ENCODE assay signal across 24 cellular contexts in the genomic region with DNA sequence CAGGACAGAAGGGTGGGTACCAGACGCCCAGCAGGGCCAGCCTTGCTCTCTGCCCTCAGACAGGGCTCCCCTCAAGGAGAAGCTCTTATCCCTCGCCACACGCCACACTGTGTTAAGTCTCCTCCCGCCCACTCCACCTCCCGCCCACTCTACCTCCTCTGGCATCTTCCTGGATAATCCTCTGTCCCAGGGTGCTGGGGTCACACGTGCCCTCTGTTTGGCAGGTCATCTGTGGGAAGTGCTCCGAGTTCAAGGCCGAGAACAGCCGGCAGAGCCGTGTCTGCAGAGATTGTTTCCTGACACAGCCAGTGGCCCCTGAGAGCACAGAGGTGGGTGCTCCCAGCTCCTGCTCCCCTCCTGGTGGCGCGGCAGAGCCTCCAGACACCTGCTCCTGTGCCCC. TPM values are rescaled to one million over a fixed set of nuclear protein-coding genes. Genes with fewer than 3 reads are reported as not detected.
DNase-seq lines count a peak whose midpoint lies in the region; ATAC-seq and TF ChIP-seq lines count a peak whose summit lies in the region.
"Had no signal": no experiment of that assay in that cellular context is flagged by ENCODE, and none has a peak within 500 bp of the region (broad histone marks: within the 10 kb centered on the region; RNA-seq: fewer than 3 reads in every experiment).

No MANE protein-coding gene starts in this region.

- H3K27me3 ChIP-seq in CD4-positive, alpha-beta memory T cell (ENCODE audit: insufficient read depth, low read length) = no peaks in the 10 kb centered on the region
- H3K27me3 ChIP-seq in spleen (replicated peaks in 1 of 7) (no peaks in the 10 kb centered on the region), tibial artery (peaks cover 0 to 15% of the 10 kb centered on the region in 2 donors)
- H3K27me3 ChIP-seq: body of pancreas, gastrocnemius medialis, tibial nerve had no signal

- H3K36me3 ChIP-seq in CD4-positive, alpha-beta memory T cell (ENCODE audit: insufficient read depth, low read length) = peaks cover 69% of the 10 kb centered on the region
- H3K36me3 ChIP-seq in spleen = peaks cover 0 to 83% (median 47%) of the 10 kb centered on the region in 6 donors
- no peaks in the 10 kb centered on the region for H3K36me3 ChIP-seq in tibial artery
- H3K36me3 ChIP-seq: esophagus squamous epithelium, gastrocnemius medialis, tibial nerve had no signal

- peaks cover 68% of the 10 kb centered on the region for H3K36me3 Mint-ChIP-seq in activated T-cell treated with anti-CD3 and anti-CD28 coated beads, Interleukin-2, amount 50 U/mL, for 24 hours (ENCODE audit: low read depth)
- H3K36me3 Mint-ChIP-seq in activated T-cell treated with anti-CD3 and anti-CD28 coated beads, Interleukin-2, amount 50 U/mL, for 4 hours (ENCODE audit: insufficient read depth) = peaks cover 25% of the 10 kb centered on the region
- H3K36me3 Mint-ChIP-seq in CD4-positive, alpha-beta memory T cell = peaks cover 52 to 75% of the 10 kb centered on the region in 2 donors
- H3K36me3 Mint-ChIP-seq in activated naive CD8-positive, alpha-beta T cell treated with anti-CD3 and anti-CD28 coated beads for 36 hours = peaks cover 15% of the 10 kb centered on the region

- no peak for DNase-seq in activated T-cell treated with anti-CD3 and anti-CD28 coated beads, Interleukin-2, amount 50 U/mL, for 24 hours
- no peak for DNase-seq in activated T-cell treated with anti-CD3 and anti-CD28 coated beads, Interleukin-2, amount 50 U/mL, for 4 hours
- DNase-seq in CD4-positive, alpha-beta memory T cell = peak in 1 of 5 donors; percentile 27
- no peak for DNase-seq in activated naive CD8-positive, alpha-beta T cell treated with anti-CD3 and anti-CD28 coated beads for 36 hours
- DNase-seq in spleen = no peak
- no peak for DNase-seq in NCI-H446 treated with DMSO at 0.1 percent for 48 hours (lab: John Stamatoyannopoulos, UW)
- DNase-seq in NCI-H1105 treated with DMSO at 0.1 percent for 48 hours (lab: John Stamatoyannopoulos, UW) = no peak
- no peak for DNase-seq in tibial artery
- DNase-seq: activated CD4-positive, alpha-beta T cell treated with anti-CD3 and anti-CD28 coated beads for 48 hours; DMS 273 treated with DMSO at 0.1 percent for 48 hours; esophagus squamous epithelium; gastrocnemius medialis; islet precursor cell; mucosa of descending colon; NCI-H1048; NCI-H1930; NCI-H226; NCI-H82; stimulated activated CD4-positive, alpha-beta T cell treated with anti-CD3 and anti-CD28 coated beads, Interleukin-1b, Interleukin-23, amount 100 ng/mL, for 48 hours had no signal

- POLR2A ChIA-PET in CD4-positive, alpha-beta memory T cell (lab: Charles Lee; ENCODE audit: partially characterized antibody) = interaction anchor here (0.8 to 23.8 kb wide), 6 partner anchors 7 to 79 kb away, joined by 3 to 654 read pairs (median 5); a partner anchor contains a TSS

- H3K4me3 Mint-ChIP-seq in activated T-cell treated with anti-CD3 and anti-CD28 coated beads, Interleukin-2, amount 50 U/mL, for 24 hours = no peak overlapping the region
- H3K4me3 Mint-ChIP-seq in activated T-cell treated with anti-CD3 and anti-CD28 coated beads, Interleukin-2, amount 50 U/mL, for 4 hours = no peak overlapping the region
- H3K4me3 Mint-ChIP-seq in CD4-positive, alpha-beta memory T cell = peak overlapping the region in 3 of 8 donors; percentile 15 to 52 (median 39)
- H3K4me3 Mint-ChIP-seq in activated naive CD8-positive, alpha-beta T cell treated with anti-CD3 and anti-CD28 coated beads for 36 hours = no peak overlapping the region

- peak overlapping the region; percentile 83 for H3K27ac Mint-ChIP-seq in activated T-cell treated with anti-CD3 and anti-CD28 coated beads, Interleukin-2, amount 50 U/mL, for 24 hours
- peak overlapping the region in 6 of 7 donors; percentile 37 to 99 (median 89) for H3K27ac Mint-ChIP-seq in CD4-positive, alpha-beta memory T cell
- peak overlapping the region; percentile 72 for H3K27ac Mint-ChIP-seq in activated naive CD8-positive, alpha-beta T cell treated with anti-CD3 and anti-CD28 coated beads for 36 hours

- peak overlapping the region; percentile 28 for H3K27ac ChIP-seq in CD4-positive, alpha-beta memory T cell (ENCODE audit: low read depth, low read length)
- H3K27ac ChIP-seq in spleen = peak overlapping the region in 5 of 8 donors; percentile 26 to 91 (median 54)
- H3K27ac ChIP-seq in tibial artery = no peak overlapping the region
- H3K27ac ChIP-seq: body of pancreas, esophagus squamous epithelium, gastrocnemius medialis, tibial nerve had no signal

- 72 to 89% (median 79%) methylated on average over 12 of the region's 12 CpGs for WGBS in spleen, 5 donors

- TF ChIP-seq POLR2A in spleen (IDR thresholded peaks at IDR 0.05) = no peak

- no peaks in the 10 kb centered on the region for H3K9me3 ChIP-seq in CD4-positive, alpha-beta memory T cell (ENCODE audit: control insufficient read depth in 1 of 2, low read length in 2 of 2)
- H3K9me3 ChIP-seq in spleen = no peaks in the 10 kb centered on the region
- no peaks in the 10 kb centered on the region for H3K9me3 ChIP-seq in tibial artery
- H3K9me3 ChIP-seq: body of pancreas, esophagus squamous epithelium, gastrocnemius medialis, mucosa of descending colon, tibial nerve had no signal

- intact Hi-C loops in CD4-positive, alpha-beta memory T cell (cut with micrococcal nuclease) = no loop called here
- intact Hi-C loops in spleen (cut with DNase I; ENCODE audit: low total_unique reads) = no loop called here
- intact Hi-C loops in tibial artery (cut with DNase I; ENCODE audit: low total_unique reads) = no loop called here

- H3K27me3 Mint-ChIP-seq in activated T-cell treated with anti-CD3 and anti-CD28 coated beads, Interleukin-2, amount 50 U/mL, for 24 hours = no peaks in the 10 kb centered on the region
- no peaks in the 10 kb centered on the region for H3K27me3 Mint-ChIP-seq in activated T-cell treated with anti-CD3 and anti-CD28 coated beads, Interleukin-2, amount 50 U/mL, for 4 hours (ENCODE audit: low read depth)
- no peaks in the 10 kb centered on the region for H3K27me3 Mint-ChIP-seq in CD4-positive, alpha-beta memory T cell
- H3K27me3 Mint-ChIP-seq in activated naive CD8-positive, alpha-beta T cell treated with anti-CD3 and anti-CD28 coated beads for 36 hours = no peaks in the 10 kb centered on the region

- H3K4me3 ChIP-seq in CD4-positive, alpha-beta memory T cell (ENCODE audit: low read length in 2 of 2) = no peak overlapping the region
- H3K4me3 ChIP-seq in spleen (no peak overlapping the region), tibial artery (no peak overlapping the region)
- H3K4me3 ChIP-seq: body of pancreas, esophagus squamous epithelium, gastrocnemius medialis, mucosa of descending colon, tibial nerve had no signal

- H3K9me3 Mint-ChIP-seq in activated T-cell treated with anti-CD3 and anti-CD28 coated beads, Interleukin-2, amount 50 U/mL, for 24 hours = no peaks in the 10 kb centered on the region
- no peaks in the 10 kb centered on the region for H3K9me3 Mint-ChIP-seq in activated T-cell treated with anti-CD3 and anti-CD28 coated beads, Interleukin-2, amount 50 U/mL, for 4 hours
- H3K9me3 Mint-ChIP-seq in CD4-positive, alpha-beta memory T cell = peaks cover 0 to 2% (median 0%) of the 10 kb centered on the region in 8 donors
- no peaks in the 10 kb centered on the region for H3K9me3 Mint-ChIP-seq in activated naive CD8-positive, alpha-beta T cell treated with anti-CD3 and anti-CD28 coated beads for 36 hours

- no peak for TF ChIP-seq CTCF in spleen (IDR thresholded peaks at IDR 0.05 in 8 of 11, conservative IDR thresholded peaks at IDR 0.05 in 3 of 11)
- TF ChIP-seq CTCF in tibial artery (IDR thresholded peaks at IDR 0.05) = no peak

- H3K4me1 ChIP-seq in CD4-positive, alpha-beta memory T cell (ENCODE audit: insufficient read depth, low read length) = peaks cover 84% of the 10 kb centered on the region
- H3K4me1 ChIP-seq in spleen = peaks cover 9 to 100% (median 61%) of the 10 kb centered on the region in 6 donors
- no peaks in the 10 kb centered on the region for H3K4me1 ChIP-seq in tibial artery
- H3K4me1 ChIP-seq: body of pancreas, gastrocnemius medialis had no signal

- CTCF ChIA-PET in CD4-positive, alpha-beta memory T cell (lab: Charles Lee; ENCODE audit: partially characterized antibody) = interaction anchor here (1.3 to 1.9 kb wide), 2 partner anchors 27 to 30 kb away, joined by 3 to 4 read pairs; no protein-coding TSS in a partner anchor

- ATAC-seq in activated T-cell treated with anti-CD3 and anti-CD28 coated beads, Interleukin-2, amount 50 U/mL, for 4 hours = no peak
- ATAC-seq: body of pancreas, gastrocnemius medialis, mucosa of descending colon, SK-N-SH treated with all-trans-retinoic acid at 6 μM for 48 hours had no signal

- peaks cover 60% of the 10 kb centered on the region for H3K4me1 Mint-ChIP-seq in activated T-cell treated with anti-CD3 and anti-CD28 coated beads, Interleukin-2, amount 50 U/mL, for 24 hours (ENCODE audit: low read depth)
- peaks cover 64% of the 10 kb centered on the region for H3K4me1 Mint-ChIP-seq in activated T-cell treated with anti-CD3 and anti-CD28 coated beads, Interleukin-2, amount 50 U/mL, for 4 hours (ENCODE audit: low read depth)
- H3K4me1 Mint-ChIP-seq in CD4-positive, alpha-beta memory T cell = peaks cover 35 to 83% (median 60%) of the 10 kb centered on the region in 4 donors
- peaks cover 52% of the 10 kb centered on the region for H3K4me1 Mint-ChIP-seq in activated naive CD8-positive, alpha-beta T cell treated with anti-CD3 and anti-CD28 coated beads for 36 hours

RNA-seq across cellular contexts. Expression of a gene that starts 26.0 kb away (rescaled TPM):
- 1 to 10 TPM; 7.7 to 9.5 (median 9.4) TPM for total RNA-seq in activated T-cell treated with anti-CD3 and anti-CD28 coated beads, Interleukin-2, amount 50 U/mL, for 4 hours
- total RNA-seq in CD4-positive, alpha-beta memory T cell = 10 to 100 TPM; 58.3 to 63.7 TPM
- 100 to 1,000 TPM; 149 to 199 TPM for polyA plus RNA-seq in CD4-positive, alpha-beta memory T cell
- total RNA-seq in activated naive CD8-positive, alpha-beta T cell treated with anti-CD3 and anti-CD28 coated beads for 36 hours = 10 to 100 TPM; 27.1 to 28.8 TPM
- 10 to 100 TPM; 27.6 to 54.8 (median 35.8) TPM for total RNA-seq in spleen
- polyA plus RNA-seq in spleen = 10 to 100 TPM; 50.4 to 68.8 (median 57.4) TPM
- total RNA-seq: A673, LHCN-M2 had no signal

Comparison
In these comparisons a context has a peak if more than half of its experiments do, and no peak if none do; other contexts are left out.
1. H3K27ac ChIP-seq: peak in CD4-positive, alpha-beta memory T cell (single experiment) and spleen (5 of 8); none in tibial artery (0 of 2).
2. Peak in every context shown above with its lines, with median percentiles within 50 percentile points of each other: H3K27ac Mint-ChIP-seq.